ENCODE assay signal across 24 cellular contexts in the genomic region with DNA sequence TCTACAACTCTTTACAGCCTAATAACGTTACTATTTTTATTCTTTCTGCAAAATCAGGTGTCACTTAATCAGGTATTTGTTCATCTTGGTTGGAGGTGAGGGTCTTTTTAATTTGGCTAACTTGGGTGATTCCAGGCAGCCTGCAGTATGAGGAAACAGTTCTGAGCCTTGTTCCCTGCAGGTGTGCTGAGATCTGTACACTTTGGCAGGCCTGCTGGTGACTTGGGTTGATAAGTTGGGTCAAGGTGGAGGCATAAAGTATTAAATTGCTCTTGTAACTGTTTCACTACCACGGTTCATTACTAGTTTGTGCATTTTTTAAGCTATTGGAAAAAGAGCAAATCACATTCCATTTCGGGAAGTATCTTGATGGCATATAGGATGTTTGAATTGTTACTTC.
"Had no signal": no experiment of that assay in that cellular context is flagged by ENCODE, and none has a peak within 500 bp of the region (broad histone marks: within the 10 kb centered on the region; RNA-seq: fewer than 3 reads in every experiment).

No MANE protein-coding gene starts in this region.

- H3K4me1 Mint-ChIP-seq: nephron had no signal

- H3K9me3 Mint-ChIP-seq: nephron had no signal

- H3K4me3 ChIP-seq: heart right ventricle, hepatocyte, left ventricle myocardium inferior, lung, right atrium auricular region, right lobe of liver, tibial nerve, upper lobe of left lung, vagina had no signal

- H3K36me3 ChIP-seq: heart right ventricle, left ventricle myocardium inferior, right atrium auricular region, right lobe of liver, tibial nerve, upper lobe of left lung, vagina had no signal

- DNase-seq: heart right ventricle; islet precursor cell; left cardiac atrium; left ventricle myocardium inferior; mesendoderm; naive thymus-derived CD4-positive, alpha-beta T cell; nucleus accumbens; right lobe of liver; stimulated activated CD4-positive, alpha-beta T cell treated with anti-CD3 and anti-CD28 coated beads, Interleukin-12 subunit alpha, Interleukin-12 subunit beta, amount 100 ng/mL, for 4 hours; stimulated activated CD4-positive, alpha-beta T cell treated with anti-CD3 and anti-CD28 coated beads, Interleukin-15, amount 100 ng/mL, for 24 hours; stimulated activated CD4-positive, alpha-beta T cell treated with anti-CD3 and anti-CD28 coated beads, Interleukin-2, amount 100 ng/mL, for 24 hours; stimulated activated CD4-positive, alpha-beta T cell treated with anti-CD3 and anti-CD28 coated beads, Interleukin-4, amount 100 ng/mL, for 1 hour; stimulated activated naive B cell treated with anti-CD40 and anti-IgM and Interleukin-4, amounts not matched to agents 10 μg/mL and 1 μg/mL and 100 μg/mL, for 72 hours; stimulated activated naive CD8-positive, alpha-beta T cell treated with anti-CD3 and anti-CD28 coated beads, Interleukin-15, Interleukin-2, amounts not matched to agents 100 U/mL and 50 U/mL, for 24 hours; upper lobe of left lung had no signal

- H3K9me3 ChIP-seq: heart right ventricle, left ventricle myocardium inferior, right atrium auricular region, right lobe of liver, tibial nerve, upper lobe of left lung, vagina had no signal

- H3K4me3 Mint-ChIP-seq: mesothelial cell of epicardium; naive thymus-derived CD4-positive, alpha-beta T cell; nephron; neural crest cell; stimulated activated naive B cell treated with anti-CD40 and anti-IgM and Interleukin-4, amounts not matched to agents 10 μg/mL and 1 μg/mL and 100 μg/mL, for 72 hours had no signal

- H3K4me1 ChIP-seq: heart right ventricle, left ventricle myocardium inferior, right atrium auricular region, tibial nerve, vagina had no signal

- H3K36me3 Mint-ChIP-seq: mesothelial cell of epicardium had no signal

- ATAC-seq: heart right ventricle; left cardiac atrium; naive thymus-derived CD4-positive, alpha-beta T cell; right lobe of liver; stimulated activated naive B cell treated with anti-CD40 and anti-IgM and Interleukin-4, amounts not matched to agents 10 μg/mL and 1 μg/mL and 100 μg/mL, for 72 hours; stimulated activated naive CD8-positive, alpha-beta T cell treated with anti-CD3 and anti-CD28 coated beads, Interleukin-15, Interleukin-2, amounts not matched to agents 100 U/mL and 50 U/mL, for 24 hours had no signal

- H3K27ac ChIP-seq: heart right ventricle, hepatocyte, left ventricle myocardium inferior, parathyroid adenoma, right atrium auricular region, right lobe of liver, tibial nerve, upper lobe of left lung, vagina had no signal

- H3K27me3 ChIP-seq: hepatocyte, right atrium auricular region, right lobe of liver, tibial nerve, upper lobe of left lung, vagina had no signal

- H3K27ac Mint-ChIP-seq: mesothelial cell of epicardium; naive thymus-derived CD4-positive, alpha-beta T cell; stimulated activated naive B cell treated with anti-CD40 and anti-IgM and Interleukin-4, amounts not matched to agents 10 μg/mL and 1 μg/mL and 100 μg/mL, for 72 hours had no signal
